Comparison of ENCODE assay signal across 8 cellular contexts in the genomic region with DNA sequence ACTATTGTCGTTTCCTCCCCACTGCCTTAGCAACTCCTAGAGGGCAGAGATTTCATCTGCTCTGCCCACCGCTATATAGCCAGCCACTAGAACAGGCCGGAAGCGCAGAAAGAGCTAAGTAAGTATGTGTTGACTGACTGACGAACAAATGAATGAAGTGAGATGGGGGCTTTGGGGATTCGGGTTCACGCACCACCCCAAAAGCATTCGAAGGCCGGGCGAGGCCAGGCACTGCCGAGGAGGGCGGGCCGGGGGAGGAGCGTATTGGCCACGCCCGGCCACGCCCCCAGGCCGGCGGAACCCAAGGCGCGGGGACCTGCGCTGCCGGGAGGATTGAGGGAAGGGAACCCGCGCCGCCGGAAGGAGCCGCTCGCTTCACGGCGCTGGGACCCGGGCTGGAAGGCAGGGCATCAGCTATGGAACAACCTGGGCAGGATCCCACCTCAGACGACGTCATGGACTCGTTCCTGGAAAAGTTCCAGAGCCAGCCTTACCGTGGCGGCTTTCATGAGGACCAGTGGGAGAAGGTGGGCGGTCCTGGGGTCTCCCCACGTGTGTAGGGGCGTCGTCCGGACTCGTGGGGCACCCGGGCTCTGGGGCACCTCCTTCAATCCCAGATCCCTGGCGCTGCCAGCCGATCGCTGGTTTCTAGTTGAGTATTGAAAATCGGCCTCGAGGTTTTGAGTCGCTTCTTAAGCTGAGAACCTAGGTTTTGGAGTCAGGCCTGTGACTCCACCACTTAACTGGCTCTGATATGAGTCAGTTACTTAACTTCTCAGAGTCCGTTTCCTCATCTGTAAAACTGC. TPM values are rescaled to one million over a fixed set of nuclear protein-coding genes. Genes with fewer than 3 reads are reported as not detected.
DNase-seq lines count a peak whose midpoint lies in the region; ATAC-seq and TF ChIP-seq lines count a peak whose summit lies in the region.

A gene with protein sequence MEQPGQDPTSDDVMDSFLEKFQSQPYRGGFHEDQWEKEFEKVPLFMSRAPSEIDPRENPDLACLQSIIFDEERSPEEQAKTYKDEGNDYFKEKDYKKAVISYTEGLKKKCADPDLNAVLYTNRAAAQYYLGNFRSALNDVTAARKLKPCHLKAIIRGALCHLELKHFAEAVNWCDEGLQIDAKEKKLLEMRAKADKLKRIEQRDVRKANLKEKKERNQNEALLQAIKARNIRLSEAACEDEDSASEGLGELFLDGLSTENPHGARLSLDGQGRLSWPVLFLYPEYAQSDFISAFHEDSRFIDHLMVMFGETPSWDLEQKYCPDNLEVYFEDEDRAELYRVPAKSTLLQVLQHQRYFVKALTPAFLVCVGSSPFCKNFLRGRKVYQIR (plus strand): TSS at position 369 of the 806 bp plus-strand sequence. CDS start 48 bp downstream, at position 417.

- H3K79me2 ChIP-seq in DOHH2 (ENCODE audit: control insufficient read depth, low read length) (peaks cover 34% of the 10 kb centered on the region), Karpas-422 (ENCODE audit: low read length) (peaks cover 44% of the 10 kb centered on the region)

- no peaks in the 10 kb centered on the region for H3F3A ChIP-seq in DOHH2 (ENCODE audit: control insufficient read depth, insufficient read depth)

- H4K20me1 ChIP-seq in DOHH2 (ENCODE audit: control insufficient read depth, insufficient read depth, low read depth, low read length), result no peaks in the 10 kb centered on the region
- no peaks in the 10 kb centered on the region for H4K20me1 ChIP-seq in Karpas-422 (ENCODE audit: insufficient read depth, low read depth, low read length)

- no peaks in the 10 kb centered on the region for H3K9me2 ChIP-seq in DOHH2 (replicated peaks; ENCODE audit: control insufficient read depth, low read length)
- H3K9me2 ChIP-seq in Karpas-422 (replicated peaks; ENCODE audit: insufficient read depth, low read length), result no peaks in the 10 kb centered on the region

- peaks cover 17% of the 10 kb centered on the region for H3K36me3 Mint-ChIP-seq in nephron (ENCODE audit: low read depth)

- POLR2A ChIA-PET in RWPE1 (lab: Yijun Ruan, JAX; ENCODE audit: low non-redundant PET), result no interaction called here

- peak within 1 kb of the TSS; percentile 98 for H2AFZ ChIP-seq in Karpas-422 (ENCODE audit: low read length)

- H3K4me1 ChIP-seq in DOHH2 (ENCODE audit: control insufficient read depth, low read length) (peaks cover 17% of the 10 kb centered on the region), Karpas-422 (ENCODE audit: low read length) (peaks cover 16% of the 10 kb centered on the region)

- H3K4me3 ChIP-seq in DOHH2 (ENCODE audit: low read length) (peak within 1 kb of the TSS; percentile 99), Karpas-422 (ENCODE audit: low read length) (peak within 1 kb of the TSS; percentile 90), fibroblast of the aortic adventitia (ENCODE audit: low read depth, low read length) (peak within 1 kb of the TSS; percentile 95)

- peak within 1 kb of the TSS; percentile 32 to 71 (median 57) for H3K27ac Mint-ChIP-seq in nephron

- H3K4me1 Mint-ChIP-seq in nephron, result peaks cover 20% of the 10 kb centered on the region

- peaks cover 32% of the 10 kb centered on the region for H3K36me3 ChIP-seq in DOHH2 (ENCODE audit: control insufficient read depth, low read length)
- peaks cover 24% of the 10 kb centered on the region for H3K36me3 ChIP-seq in Karpas-422 (ENCODE audit: insufficient read depth, low read length)

- peak within 1 kb of the TSS; percentile 81 for H3K9ac ChIP-seq in Karpas-422 (ENCODE audit: low read length)

- no peaks in the 10 kb centered on the region for H3K9me3 Mint-ChIP-seq in nephron

- peak within 1 kb of the TSS; percentile 91 for H3K4me2 ChIP-seq in DOHH2 (ENCODE audit: low read length)
- H3K4me2 ChIP-seq in Karpas-422 (ENCODE audit: low read depth, low read length, poor library complexity, severe bottlenecking), result peak within 1 kb of the TSS; percentile 85

- H3K27me3 ChIP-seq in DOHH2 (ENCODE audit: control insufficient read depth, low read length) (no peaks in the 10 kb centered on the region), Karpas-422 (ENCODE audit: low read length) (no peaks in the 10 kb centered on the region)

- H3K27me3 Mint-ChIP-seq in nephron (ENCODE audit: low read depth), result peaks cover 4% of the 10 kb centered on the region

- peak within 1 kb of the TSS; percentile 79 to 87 (median 86) for H3K4me3 Mint-ChIP-seq in nephron

- no peaks in the 10 kb centered on the region for H3K9me3 ChIP-seq in DOHH2 (ENCODE audit: control insufficient read depth, insufficient read depth, low read length)
- H3K9me3 ChIP-seq in Karpas-422 (ENCODE audit: low read length), result no peaks in the 10 kb centered on the region

- DNase-seq in Karpas-422 (peak; percentile 95), RWPE1 (ENCODE audit: low spot score) (peak; percentile 85), fibroblast of the aortic adventitia (ENCODE audit: low read depth) (peak; percentile 74)
- DNase-seq in activated T-helper 9 cell treated with anti-CD3 and anti-CD28 coated beads, Interleukin-2, amount 50 U/mL, for 16 hours (ENCODE audit: low read depth), result peak; percentile 78
- DNase-seq in stimulated activated naive CD8-positive, alpha-beta T cell treated with anti-CD3 and anti-CD28 coated beads, Interleukin-15, Interleukin-2, amounts not matched to agents 100 U/mL and 50 U/mL, for 24 hours, result peak; percentile 87

- peak; percentile 12 for TF ChIP-seq CTCF in DOHH2 (IDR thresholded peaks at IDR 0.05; ENCODE audit: low read depth, low read length, poor library complexity, severe bottlenecking)
- TF ChIP-seq CTCF in RWPE1 (conservative IDR thresholded peaks at IDR 0.05; ENCODE audit: low read depth), result no peak
- no peak for TF ChIP-seq CTCF in fibroblast of the aortic adventitia (IDR thresholded peaks at IDR 0.05; ENCODE audit: insufficient read depth, low read length)
- no peak for TF ChIP-seq CTCF in nephron (IDR thresholded peaks at IDR 0.05; ENCODE audit: unreplicated experiment in 3 of 3)

- CTCF ChIA-PET in RWPE1 (lab: Yijun Ruan, JAX), result interaction anchor here (1.2 kb wide), 1 partner anchor 85 kb away, joined by 5 read pairs; a partner anchor contains a TSS

- ATAC-seq in GM21825 (IDR thresholded peaks at IDR 0.05; ENCODE audit: unreplicated experiment), result peak; percentile 96
- peak; percentile 96 for ATAC-seq in stimulated activated naive CD8-positive, alpha-beta T cell treated with anti-CD3 and anti-CD28 coated beads, Interleukin-15, Interleukin-2, amounts not matched to agents 100 U/mL and 50 U/mL, for 24 hours

- H3K27ac ChIP-seq in DOHH2 (ENCODE audit: low read depth, low read length), result no peak within 1 kb of the TSS
- H3K27ac ChIP-seq in Karpas-422 (ENCODE audit: low read length), result no peak within 1 kb of the TSS
- peak within 1 kb of the TSS; percentile 78 for H3K27ac ChIP-seq in RWPE1

RNA-seq across cellular contexts. Expression of the gene that starts here (rescaled TPM):
- 17.4 and 26.5 TPM in 2 replicates for total RNA-seq in Karpas-422 (2014; rRNA removed; shearing (Covaris generic); ENCODE audit: low replicate concordance)
- 19.3 and 28.0 TPM in 2 replicates for total RNA-seq in fibroblast of the aortic adventitia (ENCODE audit: low replicate concordance)
